7 cellular contexts compared by ENCODE assay signal in genomic region chr11:1335811-1336761, GRCh38. TPM values are rescaled to one million over a fixed set of nuclear protein-coding genes. Genes with fewer than 3 reads are reported as not detected.
DNase-seq lines count a peak whose midpoint lies in the region; ATAC-seq and TF ChIP-seq lines count a peak whose summit lies in the region.

No MANE protein-coding gene starts in this region.

- H3K9ac ChIP-seq in fibroblast of lung (ENCODE audit: insufficient read depth, low read length) (peak overlapping the region; percentile 50), stomach smooth muscle (ENCODE audit: low read length in 2 of 2) (peak overlapping the region in 1 of 2 donors; percentile 21)

- no peaks in the 10 kb centered on the region for H3K79me2 ChIP-seq in fibroblast of lung (ENCODE audit: control insufficient read depth, insufficient read depth, low read length)

- H3K9me3 ChIP-seq in fibroblast of lung (ENCODE audit: control insufficient read depth, insufficient read depth, low read depth, low read length), result no peaks in the 10 kb centered on the region
- no peaks in the 10 kb centered on the region for H3K9me3 ChIP-seq in stomach smooth muscle (ENCODE audit: control insufficient read depth in 2 of 2, low read length in 2 of 2)

- no peaks in the 10 kb centered on the region for H4K20me1 ChIP-seq in fibroblast of lung (ENCODE audit: control insufficient read depth, extremely low read depth, insufficient read depth, low read length)

- ATAC-seq in naive B cell (ENCODE audit: low read depth in 2 of 2) (peak; percentile 49 to 54), GM21381 (IDR thresholded peaks at IDR 0.05; ENCODE audit: unreplicated experiment) (no peak)

- H3K36me3 ChIP-seq in fibroblast of lung (ENCODE audit: control insufficient read depth, insufficient read depth, low read length) (no peaks in the 10 kb centered on the region), stomach smooth muscle (ENCODE audit: control insufficient read depth in 2 of 2, insufficient read depth in 2 of 2, low read length in 2 of 2) (no peaks in the 10 kb centered on the region)

- H3K4me1 ChIP-seq in fibroblast of lung (ENCODE audit: control insufficient read depth, extremely low read depth, insufficient read depth, low read length) (no peaks in the 10 kb centered on the region), stomach smooth muscle (ENCODE audit: control insufficient read depth, insufficient read depth, low read length) (peaks cover 9% of the 10 kb centered on the region)

- peak; percentile 41 for DNase-seq in NCI-H748 treated with DMSO at 0.1 percent for 48 hours (lab: John Stamatoyannopoulos, UW)
- peak; percentile 58 to 67 for DNase-seq in activated T-cell treated with anti-CD3 and anti-CD28 coated beads, Interleukin-2, amount 50 U/mL, for 48 hours
- DNase-seq in fibroblast of lung (ENCODE audit: low read depth in 2 of 2), result peak; percentile 59 to 95
- DNase-seq in naive B cell, result peak; percentile 29

- TF ChIP-seq POLR2A in GM18526 (IDR thresholded peaks at IDR 0.05; ENCODE audit: extremely low read depth, insufficient read length), result peak; percentile 26

- TF ChIP-seq CTCF in fibroblast of lung (conservative IDR thresholded peaks at IDR 0.05 in 1 of 2, IDR thresholded peaks at IDR 0.05 in 1 of 2; ENCODE audit: low read depth in 1 of 2, low read length in 2 of 2), result no peak

- H3K27ac Mint-ChIP-seq in naive B cell, result peak overlapping the region in 2 of 6 donors; percentile 33 to 90

- H3K36me3 Mint-ChIP-seq in naive B cell, result peaks cover 5 to 14% of the 10 kb centered on the region in 2 donors

- peak overlapping the region; percentile 85 for H3K4me2 ChIP-seq in fibroblast of lung (ENCODE audit: extremely low read depth, insufficient read depth, low read length)

- H3K9me3 Mint-ChIP-seq in naive B cell, result peaks cover 0 to 9% (median 8%) of the 10 kb centered on the region in 7 donors

- H3K4me3 ChIP-seq in fibroblast of lung (replicated peaks in 1 of 4; ENCODE audit: control extremely low read depth in 1 of 4, insufficient read depth in 1 of 4, low read depth in 3 of 4, low read length in 4 of 4) (peak overlapping the region in 3 of 4 experiments; percentile 39 to 56 (median 51)), stomach smooth muscle (ENCODE audit: low read length in 2 of 2) (peak overlapping the region; percentile 66 to 71)

- no peak overlapping the region for H2AFZ ChIP-seq in fibroblast of lung (ENCODE audit: low read length)

- H3K4me1 Mint-ChIP-seq in naive B cell, result peaks cover 12 to 16% (median 13%) of the 10 kb centered on the region in 3 donors

- no peak overlapping the region for H3K27ac ChIP-seq in fibroblast of lung (ENCODE audit: insufficient read depth, low read length)
- no peak overlapping the region for H3K27ac ChIP-seq in stomach smooth muscle (ENCODE audit: low read length)

- peaks cover 0 to 8% (median 0%) of the 10 kb centered on the region in 3 donors for H3K27me3 Mint-ChIP-seq in naive B cell

- peaks cover 9% of the 10 kb centered on the region for H3K27me3 ChIP-seq in fibroblast of lung (ENCODE audit: control insufficient read depth, insufficient read depth, low read length)
- no peaks in the 10 kb centered on the region for H3K27me3 ChIP-seq in stomach smooth muscle (ENCODE audit: control insufficient read depth in 1 of 2, insufficient read depth in 2 of 2, low read length in 2 of 2)

- H3K4me3 Mint-ChIP-seq in naive B cell, result peak overlapping the region; percentile 72 to 89 (median 84)

RNA-seq across cellular contexts. Expression of gene TOLLIP, which starts 26.7 kb away (rescaled TPM):
- 21.8 and 28.4 TPM in 2 replicates for total RNA-seq in fibroblast of lung
- polyA plus RNA-seq in fibroblast of lung, result 34.6 and 40.4 TPM in 2 replicates
- polyA plus RNA-seq in fibroblast of lung (2012), result 46.5 and 52.3 TPM in 2 replicates
- 48.8 and 123 TPM in 2 replicates for polyA minus RNA-seq in fibroblast of lung (ENCODE audit: low replicate concordance)
- polyA plus RNA-seq in naive B cell (ENCODE audit: low read depth in 6 of 6), result 10 to 100 TPM; 29.4 to 59.0 (median 42.8) TPM

RNA-seq across cellular contexts. Expression of gene BRSK2, which starts 53.6 kb away (rescaled TPM):
- total RNA-seq in fibroblast of lung, result 0.26 and 0.33 TPM in 2 replicates
- polyA plus RNA-seq in fibroblast of lung (0.05 and 0.11 TPM in 2 replicates), naive B cell (ENCODE audit: low read depth in 6 of 6) (under 1 TPM in 2 of 6 donors, not detected in 4; 0.10 TPM)
- 0.09 and 0.35 TPM in 2 replicates for polyA plus RNA-seq in fibroblast of lung (2012)
- 0.20 and 0.26 TPM in 2 replicates for polyA minus RNA-seq in fibroblast of lung (ENCODE audit: low replicate concordance)
